Comparison of ENCODE assay signal across 11 cellular contexts in the genomic region with DNA sequence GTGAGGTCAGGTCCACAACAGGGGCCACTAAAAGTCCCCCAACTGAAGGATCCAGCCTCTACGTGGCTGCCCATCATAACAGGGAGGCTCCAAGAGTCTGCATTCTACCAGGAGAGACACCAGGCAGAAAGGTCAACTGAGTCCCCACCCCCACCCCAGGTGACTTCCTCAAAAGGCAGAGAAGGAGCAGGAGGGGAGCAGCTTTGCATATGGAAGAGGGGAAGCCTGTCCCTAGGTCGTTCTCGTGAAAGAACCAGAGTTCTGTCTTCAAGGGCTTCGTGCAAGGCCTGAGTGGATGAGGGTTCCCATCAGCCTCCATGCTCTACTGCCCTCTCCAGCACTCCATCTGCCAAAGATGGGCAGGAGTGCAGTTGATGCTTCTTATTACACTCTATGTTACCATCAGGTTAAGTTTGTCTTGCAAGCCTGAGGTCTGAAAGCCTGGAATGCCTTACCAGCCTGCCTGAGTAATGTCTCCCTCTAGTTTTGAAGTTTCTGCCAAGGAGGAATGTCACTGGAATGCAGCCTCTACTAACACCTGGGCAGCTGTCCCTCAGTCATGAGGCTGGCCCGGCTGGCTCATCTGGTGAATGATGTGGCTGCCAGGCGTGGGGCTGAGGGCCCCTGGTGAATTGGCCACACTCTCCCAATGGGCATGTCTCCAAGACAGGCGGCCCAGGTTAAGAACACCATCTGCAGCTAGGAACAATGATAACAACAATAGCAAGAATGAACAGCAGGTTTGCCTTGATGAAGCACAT. TPM values are rescaled to one million over a fixed set of nuclear protein-coding genes. Genes with fewer than 3 reads are reported as not detected.
DNase-seq lines count a peak whose midpoint lies in the region; ATAC-seq and TF ChIP-seq lines count a peak whose summit lies in the region.
"Had no signal": no experiment of that assay in that cellular context is flagged by ENCODE, and none has a peak within 500 bp of the region (broad histone marks: within the 10 kb centered on the region; RNA-seq: fewer than 3 reads in every experiment).

No MANE protein-coding gene starts in this region.

- H3K18ac ChIP-seq in IMR-90 (ENCODE audit: low read depth, low read length) = no peak overlapping the region

- H3K9ac ChIP-seq in IMR-90 (ENCODE audit: low read depth, low read length) = no peak overlapping the region

- WGBS in IMR-90 (ENCODE audit: extremely low coverage in 2 of 2, insufficient read length in 1 of 2), 2 experiments = 58% methylated on average over 2 of the region's 7 CpGs; no CpG with 5 or more reads in 1 of the 2 experiments

- peaks cover 0 to 16% of the 10 kb centered on the region in 2 experiments; a peak in 1 of 4 replicates for H3K79me1 ChIP-seq in IMR-90 (ENCODE audit: low read depth in 1 of 2, low read length in 2 of 2)

- dilution Hi-C loops in IMR-90 (cut with HindIII; ENCODE audit: low sequenced_read_pairs, unreplicated experiment) = no loop called here

- peak overlapping the region; percentile 88 for H2BK20ac ChIP-seq in IMR-90 (ENCODE audit: low read depth, low read length)

- peak overlapping the region; percentile 88; the same call in 1 of the 2 replicates for H2BK120ac ChIP-seq in IMR-90 (ENCODE audit: low read depth, low read length)

- peak; percentile 57 to 61 for DNase-seq in Caco-2
- DNase-seq in IMR-90 = no peak
- no peak for DNase-seq in activated T-helper 2 cell treated with anti-CD3 and anti-CD28 coated beads, Interferon-gamma antibody, Interleukin-2, Interleukin-4, amounts not matched to agents 10 μg/mL and 5 μg/mL and 100 μg/mL, durations not matched to agents 14 hours and 24 hours and 36 hours (ENCODE audit: low spot score)
- no peak for DNase-seq in memory B cell (ENCODE audit: low spot score in 2 of 2)
- DNase-seq in UCSD-AML1 (lab: John Stamatoyannopoulos, UW; ENCODE audit: unreplicated experiment) = no peak
- DNase-seq in hepatic stellate cell (ENCODE audit: low spot score) = no peak
- DNase-seq in midbrain (lab: John Stamatoyannopoulos, UW) = no peak
- no peak for DNase-seq in NCI-H748 (lab: John Stamatoyannopoulos, UW; ENCODE audit: unreplicated experiment)
- DNase-seq: stimulated activated CD4-positive, alpha-beta T cell treated with anti-CD3 and anti-CD28 coated beads, Interleukin-1b, Interleukin-23, amount 100 ng/mL, for 48 hours had no signal

- no peaks in the 10 kb centered on the region for H3K36me3 ChIP-seq in Caco-2 (ENCODE audit: control insufficient read depth, insufficient read depth, low read length)
- H3K36me3 ChIP-seq in IMR-90 (ENCODE audit: control insufficient read depth, insufficient read depth, low read length) = no peaks in the 10 kb centered on the region
- H3K36me3 ChIP-seq: tibial nerve had no signal

- H3K4me2 ChIP-seq in IMR-90 (ENCODE audit: low read depth, low read length) = no peak overlapping the region

- H3K4me3 ChIP-seq in Caco-2 (ENCODE audit: low read depth, low read length) (no peak overlapping the region), IMR-90 (ENCODE audit: insufficient read depth, low read depth, low read length) (no peak overlapping the region)
- H3K4me3 ChIP-seq: tibial nerve had no signal

- BruUV-seq in Caco-2 (replicated peaks; lab: Mats Ljungman, UMichigan) = no TSS peak
- no TSS peak for BruUV-seq in IMR-90 (replicated peaks; lab: Mats Ljungman, UMichigan)

- CTCF ChIA-PET in Caco-2 (lab: Charles Lee) (no interaction called here), IMR-90 (lab: Yijun Ruan, JAX) (no interaction called here)

- H3K4me3 Mint-ChIP-seq in Caco-2 (ENCODE audit: unreplicated experiment) (no peak overlapping the region), memory B cell (peak overlapping the region; percentile 86)
- H3K4me3 Mint-ChIP-seq in activated T-helper 2 cell treated with anti-CD3 and anti-CD28 coated beads, Interferon-gamma antibody, Interleukin-2, Interleukin-4, amounts not matched to agents 10 μg/mL and 5 μg/mL and 100 μg/mL, durations not matched to agents 14 hours and 24 hours and 36 hours (ENCODE audit: low read depth) = no peak overlapping the region

- H3K9me3 Mint-ChIP-seq in Caco-2 (ENCODE audit: unreplicated experiment) (no peaks in the 10 kb centered on the region), memory B cell (no peaks in the 10 kb centered on the region)
- H3K9me3 Mint-ChIP-seq in activated T-helper 2 cell treated with anti-CD3 and anti-CD28 coated beads, Interferon-gamma antibody, Interleukin-2, Interleukin-4, amounts not matched to agents 10 μg/mL and 5 μg/mL and 100 μg/mL, durations not matched to agents 14 hours and 24 hours and 36 hours = no peaks in the 10 kb centered on the region

- H3K27ac ChIP-seq in IMR-90 (ENCODE audit: insufficient read depth, low read length) = no peak overlapping the region
- H3K27ac ChIP-seq: tibial nerve had no signal

- ATAC-seq in IMR-90 (ENCODE audit: low read depth) (no peak), memory B cell (ENCODE audit: low read depth) (no peak)
- ATAC-seq: Panc1 had no signal

- H3K9me1 ChIP-seq in IMR-90 (ENCODE audit: insufficient read depth, low read length) = peaks cover 26% of the 10 kb centered on the region

- 0 out of 2 replicates have a peak overlapping the region, but pooled peaks have one; percentile 5 for H4K91ac ChIP-seq in IMR-90 (ENCODE audit: insufficient read depth, low read depth, low read length)

- H2BK5ac ChIP-seq in IMR-90 (ENCODE audit: low read depth, low read length, poor library complexity, severe bottlenecking) = no peak overlapping the region

- intact Hi-C loops in Caco-2 (cut with micrococcal nuclease; ENCODE audit: unreplicated experiment) (loop anchor here (2.0 to 10.0 kb wide), 3 partner anchors 48 to 98 kb away; no protein-coding TSS in a partner anchor), IMR-90 (cut with micrococcal nuclease) (no loop called here)
- intact Hi-C loops in activated T-helper 2 cell treated with anti-CD3 and anti-CD28 coated beads, Interferon-gamma antibody, Interleukin-2, Interleukin-4, amounts not matched to agents 10 μg/mL and 5 μg/mL and 100 μg/mL, durations not matched to agents 14 hours and 24 hours and 36 hours (cut with micrococcal nuclease) = no loop called here

- H2BK15ac ChIP-seq in IMR-90 (ENCODE audit: low read depth, low read length) = peak overlapping the region; percentile 54; the same call in 2 of the 3 replicates

- TF ChIP-seq RAD21 in IMR-90 (IDR thresholded peaks at IDR 0.05; ENCODE audit: low read length) = no peak

- no peak overlapping the region for H4K5ac ChIP-seq in IMR-90 (ENCODE audit: low read depth, low read length)

- H3K36me3 Mint-ChIP-seq in Caco-2 (ENCODE audit: insufficient read depth, unreplicated experiment) (no peaks in the 10 kb centered on the region), memory B cell (no peaks in the 10 kb centered on the region)
- H3K36me3 Mint-ChIP-seq in activated T-helper 2 cell treated with anti-CD3 and anti-CD28 coated beads, Interferon-gamma antibody, Interleukin-2, Interleukin-4, amounts not matched to agents 10 μg/mL and 5 μg/mL and 100 μg/mL, durations not matched to agents 14 hours and 24 hours and 36 hours (ENCODE audit: low read depth) = no peaks in the 10 kb centered on the region

- peak overlapping the region; percentile 57 for H2AK9ac ChIP-seq in IMR-90 (replicated peaks; ENCODE audit: low read depth, low read length, poor library complexity)

- peak overlapping the region; percentile 88 for H2AK5ac ChIP-seq in IMR-90 (ENCODE audit: low read depth, low read length)

- H3K27me3 ChIP-seq in Caco-2 (replicated peaks; ENCODE audit: control insufficient read depth, insufficient read depth, low read length) = no peaks in the 10 kb centered on the region
- no peaks in the 10 kb centered on the region for H3K27me3 ChIP-seq in IMR-90 (ENCODE audit: control insufficient read depth, insufficient read depth, low read length)
- H3K27me3 ChIP-seq: tibial nerve had no signal

- H4K8ac ChIP-seq in IMR-90 (ENCODE audit: low read depth in 2 of 2, low read length in 2 of 2) = no peak overlapping the region

- no peak for TF ChIP-seq CTCF in Caco-2 (IDR thresholded peaks at IDR 0.05; ENCODE audit: insufficient read depth in 1 of 2, low read depth in 1 of 2, low read length in 1 of 2, severe bottlenecking in 1 of 2, unreplicated experiment in 1 of 2)
- no peak for TF ChIP-seq CTCF in IMR-90 (conservative IDR thresholded peaks at IDR 0.05; ENCODE audit: low read depth, low read length)

- H3K4ac ChIP-seq in IMR-90 (ENCODE audit: low read depth, low read length) = peak overlapping the region; percentile 55

- POLR2A ChIA-PET in Caco-2 (lab: Charles Lee) (no interaction called here), IMR-90 (lab: Charles Lee; ENCODE audit: unreplicated experiment) (no interaction called here)

- H4K20me1 ChIP-seq in IMR-90 (ENCODE audit: insufficient read depth, low read length) = no peaks in the 10 kb centered on the region

- 0 out of 2 replicates have a peak overlapping the region, but pooled peaks have one; percentile 74 for H3K23ac ChIP-seq in IMR-90 (ENCODE audit: low read depth, low read length)

- H3K9me3 ChIP-seq in Caco-2 (no peaks in the 10 kb centered on the region), IMR-90 (ENCODE audit: control insufficient read depth, insufficient read depth, low read length) (no peaks in the 10 kb centered on the region)
- H3K9me3 ChIP-seq: tibial nerve had no signal

- H2AFZ ChIP-seq in IMR-90 (replicated peaks; ENCODE audit: low read length, poor library complexity) = no peak overlapping the region

- H3K27me3 Mint-ChIP-seq in Caco-2 (ENCODE audit: insufficient read depth, unreplicated experiment) = no peaks in the 10 kb centered on the region
- H3K27me3 Mint-ChIP-seq in activated T-helper 2 cell treated with anti-CD3 and anti-CD28 coated beads, Interferon-gamma antibody, Interleukin-2, Interleukin-4, amounts not matched to agents 10 μg/mL and 5 μg/mL and 100 μg/mL, durations not matched to agents 14 hours and 24 hours and 36 hours (ENCODE audit: low read depth) = no peaks in the 10 kb centered on the region
- peaks cover 2% of the 10 kb centered on the region for H3K27me3 Mint-ChIP-seq in memory B cell

- H3K27ac Mint-ChIP-seq in Caco-2 (ENCODE audit: unreplicated experiment) (peak overlapping the region; percentile 59), memory B cell (no peak overlapping the region)
- H3K27ac Mint-ChIP-seq in activated T-helper 2 cell treated with anti-CD3 and anti-CD28 coated beads, Interferon-gamma antibody, Interleukin-2, Interleukin-4, amounts not matched to agents 10 μg/mL and 5 μg/mL and 100 μg/mL, durations not matched to agents 14 hours and 24 hours and 36 hours = peak overlapping the region; percentile 38

- in situ Hi-C loops in IMR-90 (cut with MboI; ENCODE audit: low sequenced_read_pairs) = no loop called here

- H3K4me1 Mint-ChIP-seq in Caco-2 (ENCODE audit: low read depth, unreplicated experiment) (peaks cover 14% of the 10 kb centered on the region), memory B cell (peaks cover 42% of the 10 kb centered on the region)
- peaks cover 76% of the 10 kb centered on the region for H3K4me1 Mint-ChIP-seq in activated T-helper 2 cell treated with anti-CD3 and anti-CD28 coated beads, Interferon-gamma antibody, Interleukin-2, Interleukin-4, amounts not matched to agents 10 μg/mL and 5 μg/mL and 100 μg/mL, durations not matched to agents 14 hours and 24 hours and 36 hours (ENCODE audit: low read depth)

- no peak for TF ChIP-seq POLR2A in IMR-90 (IDR thresholded peaks at IDR 0.05; ENCODE audit: low read depth, low read length)

- H3K56ac ChIP-seq in IMR-90 (ENCODE audit: extremely low read depth, insufficient read depth, low read length) = no peak overlapping the region

- H3K4me1 ChIP-seq in Caco-2 (peaks cover 35% of the 10 kb centered on the region), IMR-90 (ENCODE audit: control insufficient read depth, insufficient read depth, low read length) (peaks cover 32% of the 10 kb centered on the region)

- H3K14ac ChIP-seq in IMR-90 (replicated peaks; ENCODE audit: low read depth, low read length) = 0 out of 2 replicates have a peak overlapping the region, but pooled peaks have one; percentile 22

RNA-seq across cellular contexts. Expression of gene SMNDC1, which starts 54.3 kb away (rescaled TPM):
- total RNA-seq in Caco-2 (2022) = 51.6 and 52.4 TPM in 2 replicates
- 3.9 and 8.6 TPM in 2 replicates for total RNA-seq in IMR-90 (2012; rRNA removed)
- 12.2 and 15.1 TPM in 2 replicates for polyA plus RNA-seq in IMR-90 (2012; rRNA removed)
- polyA plus RNA-seq in IMR-90 (2012; cell fraction: cytosol; rRNA removed) = 3.6 and 4.1 TPM in 2 replicates
- polyA plus RNA-seq in IMR-90 (2012; cell fraction: nucleus; rRNA removed; ENCODE audit: low replicate concordance) = 3.3 and 15.7 TPM in 2 replicates
- total RNA-seq in activated T-helper 2 cell treated with anti-CD3 and anti-CD28 coated beads, Interferon-gamma antibody, Interleukin-2, Interleukin-4, amounts not matched to agents 10 μg/mL and 5 μg/mL and 100 μg/mL, durations not matched to agents 14 hours and 24 hours and 36 hours = 40.2 and 43.1 TPM in 2 replicates

Comparison
In these comparisons a context has a peak if more than half of its experiments do, and no peak if none do; other contexts are left out.
1. DNase-seq: peak in Caco-2 (2 of 2); none in IMR-90 (single experiment), activated T-helper 2 cell treated with anti-CD3 and anti-CD28 coated beads, Interferon-gamma antibody, Interleukin-2, Interleukin-4, amounts not matched to agents 10 μg/mL and 5 μg/mL and 100 μg/mL, durations not matched to agents 14 hours and 24 hours and 36 hours (single experiment), memory B cell (0 of 2), UCSD-AML1 (single experiment), hepatic stellate cell (single experiment), midbrain (single experiment) and NCI-H748 (single experiment).